In the genomic region with DNA sequence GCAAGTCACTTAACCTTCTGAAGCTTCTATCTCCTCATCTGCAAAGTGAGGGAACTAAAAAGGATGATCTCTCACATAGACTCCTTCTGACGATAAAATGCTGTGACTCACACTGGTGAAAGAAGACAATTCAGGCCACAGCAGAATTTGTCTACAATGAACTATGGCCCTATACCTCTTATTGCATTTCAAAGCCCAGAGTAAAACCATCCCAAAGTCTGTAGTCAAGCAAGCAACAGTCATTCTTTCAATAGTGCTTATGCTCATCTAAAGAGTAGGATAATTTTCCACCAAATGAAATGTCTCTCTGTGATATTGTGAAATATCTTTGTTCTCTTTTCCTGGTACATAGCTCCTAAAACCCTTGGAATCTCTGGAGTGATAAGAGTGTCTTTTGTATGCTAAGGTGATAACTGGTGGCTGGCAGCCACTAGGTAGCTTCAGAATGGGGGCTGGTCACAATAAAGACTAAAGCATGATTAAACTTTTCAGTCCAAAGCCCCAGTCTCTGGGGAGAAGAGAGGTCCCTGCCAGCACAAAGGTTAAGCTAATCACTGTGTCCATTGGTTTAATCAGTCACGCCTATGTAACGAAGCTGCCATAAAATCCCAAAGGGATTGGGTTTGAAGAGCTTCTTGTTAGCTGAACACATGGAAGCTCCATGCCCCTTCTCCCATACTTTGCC, we compare ENCODE assay signal across 19 cellular contexts. TPM values are rescaled to one million over a fixed set of nuclear protein-coding genes. Genes with fewer than 3 reads are reported as not detected.
DNase-seq lines count a peak whose midpoint lies in the region; ATAC-seq and TF ChIP-seq lines count a peak whose summit lies in the region.
"Had no signal": no experiment of that assay in that cellular context is flagged by ENCODE, and none has a peak within 500 bp of the region (broad histone marks: within the 10 kb centered on the region; RNA-seq: fewer than 3 reads in every experiment).

No MANE protein-coding gene starts in this region.

- H3K36me3 ChIP-seq in CD4-positive, alpha-beta memory T cell (ENCODE audit: insufficient read depth, low read length): no peaks in the 10 kb centered on the region
- H3K36me3 ChIP-seq in spleen (no peaks in the 10 kb centered on the region), endodermal cell (ENCODE audit: control insufficient read depth, insufficient read depth, low read length) (no peaks in the 10 kb centered on the region)
- H3K36me3 ChIP-seq: BLaER1 treated with 17β-estradiol and CSF1 and Interleukin-3, amounts not matched to agents 10 nM and 100 nM; thoracic aorta had no signal

- H3K9me3 Mint-ChIP-seq in CD4-positive, alpha-beta memory T cell: peaks cover 2 to 14% (median 7%) of the 10 kb centered on the region in 8 donors
- H3K9me3 Mint-ChIP-seq in natural killer cell (peaks cover 0 to 6% of the 10 kb centered on the region in 2 donors), endodermal cell (peaks cover 16% of the 10 kb centered on the region)

- no peak overlapping the region for H3K4me3 ChIP-seq in CD4-positive, alpha-beta memory T cell (ENCODE audit: low read length in 2 of 2)
- H3K4me3 ChIP-seq in spleen (no peak overlapping the region), endodermal cell (ENCODE audit: low read length) (no peak overlapping the region)
- H3K4me3 ChIP-seq: BLaER1 treated with 17β-estradiol and CSF1 and Interleukin-3, amounts not matched to agents 10 nM and 100 nM; thoracic aorta had no signal

- H3K4me1 ChIP-seq in CD4-positive, alpha-beta memory T cell (ENCODE audit: insufficient read depth, low read length): peaks cover 13% of the 10 kb centered on the region
- H3K4me1 ChIP-seq in spleen (peaks cover 0 to 16% (median 0%) of the 10 kb centered on the region in 6 donors), endodermal cell (ENCODE audit: control insufficient read depth, insufficient read depth, low read length) (peaks cover 7% of the 10 kb centered on the region)

- H3K4me3 Mint-ChIP-seq in CD4-positive, alpha-beta memory T cell: no peak overlapping the region
- no peak overlapping the region for H3K4me3 Mint-ChIP-seq in natural killer cell
- no peak overlapping the region for H3K4me3 Mint-ChIP-seq in endodermal cell
- H3K4me3 Mint-ChIP-seq: activated CD8-positive, alpha-beta memory T cell treated with anti-CD3 and anti-CD28 coated beads, Interleukin-2, amount 10 ng/mL, durations not matched to agents 7 days and 5 days had no signal

- POLR2A ChIA-PET in CD4-positive, alpha-beta memory T cell (lab: Charles Lee; ENCODE audit: partially characterized antibody): no interaction called here

- intact Hi-C loops in CD4-positive, alpha-beta memory T cell (cut with micrococcal nuclease): no loop called here
- intact Hi-C loops in natural killer cell (cut with micrococcal nuclease): loop anchor here (2.0 kb wide), 1 partner anchor 27 kb away; no protein-coding TSS in a partner anchor
- intact Hi-C loops in spleen (cut with DNase I; ENCODE audit: low total_unique reads): no loop called here

- no peaks in the 10 kb centered on the region for H3K9me3 ChIP-seq in CD4-positive, alpha-beta memory T cell (ENCODE audit: control insufficient read depth in 1 of 2, low read length in 2 of 2)
- H3K9me3 ChIP-seq in spleen (peaks cover 0 to 18% (median 8%) of the 10 kb centered on the region in 8 donors), endodermal cell (ENCODE audit: control insufficient read depth, low read length) (peaks cover 11% of the 10 kb centered on the region)
- H3K9me3 ChIP-seq: thoracic aorta had no signal

- 83 to 91% (median 88%) methylated on average over 3 of the region's 3 CpGs for WGBS in spleen, 5 donors
- 82 to 86% methylated on average over 3 of the region's 3 CpGs for WGBS in endodermal cell (ENCODE audit: insufficient coverage in 1 of 2, insufficient read length in 1 of 2), 2 experiments

- CTCF ChIA-PET in CD4-positive, alpha-beta memory T cell (lab: Charles Lee; ENCODE audit: partially characterized antibody): no interaction called here

- peaks cover 1 to 27% of the 10 kb centered on the region in 2 donors for H3K36me3 Mint-ChIP-seq in CD4-positive, alpha-beta memory T cell
- H3K36me3 Mint-ChIP-seq in natural killer cell (peaks cover 9% of the 10 kb centered on the region), endodermal cell (ENCODE audit: low read depth) (peaks cover 5% of the 10 kb centered on the region)

- peaks cover 12 to 63% (median 41%) of the 10 kb centered on the region in 4 donors for H3K4me1 Mint-ChIP-seq in CD4-positive, alpha-beta memory T cell
- H3K4me1 Mint-ChIP-seq in natural killer cell (peaks cover 79 to 80% of the 10 kb centered on the region in 2 donors), endodermal cell (peaks cover 21% of the 10 kb centered on the region)

- no peak overlapping the region for H3K9ac ChIP-seq in endodermal cell (ENCODE audit: extremely low read depth, low read length, poor library complexity, severe bottlenecking)
- H3K9ac ChIP-seq: BLaER1 treated with 17β-estradiol and CSF1 and Interleukin-3, amounts not matched to agents 10 nM and 100 nM had no signal

- H3K27ac ChIP-seq in CD4-positive, alpha-beta memory T cell (ENCODE audit: low read depth, low read length): no peak overlapping the region
- H3K27ac ChIP-seq in spleen (no peak overlapping the region), endodermal cell (ENCODE audit: low read depth, low read length) (no peak overlapping the region)
- H3K27ac ChIP-seq: BLaER1 treated with 17β-estradiol and CSF1 and Interleukin-3, amounts not matched to agents 10 nM and 100 nM; thoracic aorta had no signal

- TF ChIP-seq POLR2A in spleen (IDR thresholded peaks at IDR 0.05): no peak

- H3K27me3 ChIP-seq in CD4-positive, alpha-beta memory T cell (ENCODE audit: insufficient read depth, low read length): no peaks in the 10 kb centered on the region
- H3K27me3 ChIP-seq in spleen (replicated peaks in 1 of 7): no peaks in the 10 kb centered on the region
- no peaks in the 10 kb centered on the region for H3K27me3 ChIP-seq in endodermal cell (ENCODE audit: control insufficient read depth, insufficient read depth, low read length, poor library complexity, severe bottlenecking)
- H3K27me3 ChIP-seq: BLaER1 treated with 17β-estradiol and CSF1 and Interleukin-3, amounts not matched to agents 10 nM and 100 nM had no signal

- no peaks in the 10 kb centered on the region for H3K27me3 Mint-ChIP-seq in CD4-positive, alpha-beta memory T cell
- no peaks in the 10 kb centered on the region for H3K27me3 Mint-ChIP-seq in natural killer cell (ENCODE audit: low read depth in 2 of 2)
- no peaks in the 10 kb centered on the region for H3K27me3 Mint-ChIP-seq in endodermal cell (ENCODE audit: insufficient read depth)
- H3K27me3 Mint-ChIP-seq: activated CD8-positive, alpha-beta memory T cell treated with anti-CD3 and anti-CD28 coated beads, Interleukin-2, amount 10 ng/mL, durations not matched to agents 7 days and 5 days had no signal

- TF ChIP-seq CTCF in natural killer cell (IDR thresholded peaks at IDR 0.05): no peak
- TF ChIP-seq CTCF in spleen (IDR thresholded peaks at IDR 0.05 in 8 of 11, conservative IDR thresholded peaks at IDR 0.05 in 3 of 11): no peak
- TF ChIP-seq CTCF in endodermal cell (conservative IDR thresholded peaks at IDR 0.05): no peak

- ATAC-seq in natural killer cell: peak in 1 of 3 donors; percentile 24
- ATAC-seq: activated CD8-positive, alpha-beta memory T cell treated with anti-CD3 and anti-CD28 coated beads, Interleukin-2, amount 10 ng/mL, durations not matched to agents 7 days and 5 days; sciatic nerve had no signal

- peak overlapping the region in 4 of 7 donors; percentile 0 to 37 (median 15) for H3K27ac Mint-ChIP-seq in CD4-positive, alpha-beta memory T cell
- H3K27ac Mint-ChIP-seq in natural killer cell (peak overlapping the region; percentile 73 to 82), endodermal cell (no peak overlapping the region)
- H3K27ac Mint-ChIP-seq: activated CD8-positive, alpha-beta memory T cell treated with anti-CD3 and anti-CD28 coated beads, Interleukin-2, amount 10 ng/mL, durations not matched to agents 7 days and 5 days had no signal

- DNase-seq in CD4-positive, alpha-beta memory T cell: no peak
- DNase-seq in HCEC 1CT (peak; percentile 20), amniotic epithelial cell (ENCODE audit: low read depth) (peak; percentile 54), natural killer cell (no peak), spleen (no peak), cerebellar nuclear complex (lab: John Stamatoyannopoulos, UW) (no peak), endodermal cell (no peak)
- DNase-seq: activated CD8-positive, alpha-beta memory T cell treated with anti-CD3 and anti-CD28 coated beads, Interleukin-2, amount 10 ng/mL, durations not matched to agents 7 days and 5 days; activated naive CD4-positive, alpha-beta T cell treated with anti-CD3 and anti-CD28 coated beads, Interleukin-2, amount 50 U/mL, for 16 hours; DMS79 treated with DMSO at 0.1 percent for 48 hours; hippocampal formation; NCI-H1105 treated with DMSO at 0.1 percent for 48 hours; NCI-H774; occipital lobe; stimulated activated CD4-positive, alpha-beta T cell treated with anti-CD3 and anti-CD28 coated beads, Interleukin-4, amount 100 ng/mL, for 24 hours; stimulated activated CD8-positive, alpha-beta memory T cell treated with anti-CD3 and anti-CD28 coated beads, Interleukin-4, amount 100 ng/mL, for 48 hours had no signal

RNA-seq across cellular contexts. Expression of gene SYTL2, which starts 30.8 kb away (rescaled TPM):
- 10 to 100 TPM; 35.5 to 35.7 TPM for total RNA-seq in CD4-positive, alpha-beta memory T cell
- polyA plus RNA-seq in CD4-positive, alpha-beta memory T cell: 10 to 100 TPM in 1 of 2 donors, 1 to 10 TPM in 1; 3.9 to 21.0 TPM
- 100 to 1,000 TPM; 116 to 237 (median 143) TPM for total RNA-seq in natural killer cell
- 100 to 1,000 TPM in 1 of 7 donors, 10 to 100 TPM in 6; 20.4 to 176 (median 31.1) TPM for total RNA-seq in spleen
- polyA plus RNA-seq in spleen: 1 to 10 TPM; 2.7 to 4.5 (median 3.1) TPM
- 1 to 10 TPM; 1.7 to 3.4 TPM for total RNA-seq in endodermal cell
- 11.5 TPM for polyA plus RNA-seq in endodermal cell (2013, experiment 1 of 2)
- polyA plus RNA-seq in endodermal cell (2013, experiment 2 of 2): 11.2 TPM

Comparison
In these comparisons a context has a peak if more than half of its experiments do, and no peak if none do; other contexts are left out.
1. DNase-seq: peak in HCEC 1CT (single experiment) and amniotic epithelial cell (single experiment); none in CD4-positive, alpha-beta memory T cell (0 of 5), natural killer cell (single experiment), spleen (single experiment), cerebellar nuclear complex (0 of 2) and endodermal cell (single experiment).
2. RNA of gene SYTL2, which starts 30.8 kb away (total RNA-seq): 116 to 237 TPM in natural killer cell, 35.5 to 35.7 TPM in CD4-positive, alpha-beta memory T cell and 20.4 to 176 TPM in spleen; 1.7 to 3.4 TPM in endodermal cell; every median in the first group is over 4 times any median in the second.